In genomic region chr2:240869109-240869955, GRCh38 we compare ENCODE assay signal across 2 cellular contexts.
TF ChIP-seq lines count a peak whose summit lies in the region.

No MANE protein-coding gene starts in this region.

TF ChIP-seq in SK-N-SH, 30 proteins besides CTCF, POLR2A, EP300 and RAD21 (continued from another document):
- TF ChIP-seq REST (IDR thresholded peaks at IDR 0.05; ENCODE audit: low read depth, low read length) (no peak), YY1 (IDR thresholded peaks at IDR 0.05; ENCODE audit: low read depth) (no peak), USF1 (IDR thresholded peaks at IDR 0.05; ENCODE audit: borderline replicate concordance, low read depth) (no peak), NRF1 (IDR thresholded peaks at IDR 0.05; ENCODE audit: low read depth, low read length) (no peak), MXI1 (IDR thresholded peaks at IDR 0.05; ENCODE audit: low read depth, low read length) (no peak), NFIC (IDR thresholded peaks at IDR 0.05; ENCODE audit: borderline replicate concordance) (no peak), SMC3 (IDR thresholded peaks at IDR 0.05; ENCODE audit: low read depth, low read length) (no peak), GATA2 (CRISPR knock-in tag; IDR thresholded peaks at IDR 0.05) (no peak), GABPA (IDR thresholded peaks at IDR 0.05; ENCODE audit: low read depth) (no peak), FOXJ3 (CRISPR knock-in tag; IDR thresholded peaks at IDR 0.05) (no peak), TCF12 (IDR thresholded peaks at IDR 0.05) (no peak), FOSL2 (IDR thresholded peaks at IDR 0.05; ENCODE audit: borderline replicate concordance, low read depth) (no peak), IRF3 (IDR thresholded peaks at IDR 0.05; ENCODE audit: low read depth, low read length) (no peak), MEF2A (IDR thresholded peaks at IDR 0.05; ENCODE audit: borderline replicate concordance, low read depth) (no peak), RFX5 (IDR thresholded peaks at IDR 0.05; ENCODE audit: low read length) (no peak), ZBTB33 (IDR thresholded peaks at IDR 0.05; ENCODE audit: borderline replicate concordance, low read depth) (no peak), FOXM1 (IDR thresholded peaks at IDR 0.05; ENCODE audit: low read depth) (no peak)

TF ChIP-seq in SK-N-SH treated with all-trans-retinoic acid at 6 μM for 48 hours, 23 proteins besides CTCF, POLR2A, EP300 and RAD21 (continued from another document):
- TF ChIP-seq PATZ1 (CRISPR knock-in tag; IDR thresholded peaks at IDR 0.05; ENCODE audit: borderline replicate concordance) (no peak), ARNTL (CRISPR knock-in tag; IDR thresholded peaks at IDR 0.05; ENCODE audit: borderline replicate concordance, low read depth) (no peak), TSHZ2 (CRISPR knock-in tag; IDR thresholded peaks at IDR 0.05) (no peak), ZNF565 (CRISPR knock-in tag; conservative IDR thresholded peaks at IDR 0.05; ENCODE audit: low read depth) (no peak), ESRRG (CRISPR knock-in tag; IDR thresholded peaks at IDR 0.05) (no peak), RARB (CRISPR knock-in tag; IDR thresholded peaks at IDR 0.05) (no peak), GLIS3 (CRISPR knock-in tag; IDR thresholded peaks at IDR 0.05) (no peak)
